ENCODE assay signal across 8 cellular contexts in the genomic region with DNA sequence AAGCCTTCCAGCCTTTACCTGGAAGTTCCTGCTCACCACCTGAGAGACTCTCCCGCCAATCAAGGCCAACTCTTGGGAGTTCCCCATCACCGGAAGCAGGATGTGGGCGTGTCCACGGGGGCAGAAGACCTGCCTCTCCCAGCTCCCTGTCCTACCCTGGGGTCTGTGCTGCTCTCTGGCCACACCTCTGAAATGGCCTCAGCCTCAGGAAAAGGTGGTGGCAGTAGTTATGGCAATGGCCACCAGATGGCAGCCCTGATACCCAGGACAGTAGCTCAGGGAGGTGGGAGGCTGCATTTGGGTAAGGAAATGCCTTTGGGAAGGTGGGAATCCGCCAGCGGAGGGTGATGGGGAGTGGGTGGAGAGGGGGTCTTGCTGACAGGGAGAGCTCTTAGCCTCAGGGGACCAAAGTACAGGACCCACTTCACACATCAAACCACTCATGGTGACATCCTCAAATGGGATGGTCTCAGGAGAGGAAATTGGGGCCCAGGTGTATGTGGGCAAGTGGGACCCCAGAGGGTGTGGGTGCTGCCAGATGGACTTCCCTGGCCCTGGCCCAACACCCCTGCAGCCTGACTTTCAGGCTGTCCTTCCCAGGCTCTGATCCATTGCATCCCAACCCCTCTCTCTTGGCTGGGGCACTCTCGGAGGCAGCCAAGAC. TPM values are rescaled to one million over a fixed set of nuclear protein-coding genes. Genes with fewer than 3 reads are reported as not detected.
DNase-seq lines count a peak whose midpoint lies in the region; ATAC-seq and TF ChIP-seq lines count a peak whose summit lies in the region.

No MANE protein-coding gene starts in this region.

- H3K27me3 ChIP-seq in HAP-1 (ENCODE audit: low read depth) = peaks cover 5% of the 10 kb centered on the region; the same call in 1 of the 2 replicates
- no peaks in the 10 kb centered on the region for H3K27me3 ChIP-seq in mammary epithelial cell (ENCODE audit: insufficient read depth, low read length)
- H3K27me3 ChIP-seq in kidney epithelial cell (ENCODE audit: control insufficient read depth, insufficient read depth, low read length) = peaks cover 72% of the 10 kb centered on the region

- H3K36me3 ChIP-seq in HAP-1 (replicated peaks) (no peaks in the 10 kb centered on the region), mammary epithelial cell (ENCODE audit: insufficient read depth, low read length) (no peaks in the 10 kb centered on the region), kidney epithelial cell (ENCODE audit: control insufficient read depth, insufficient read depth, low read length) (no peaks in the 10 kb centered on the region)

- H3K27ac ChIP-seq in mammary epithelial cell (ENCODE audit: insufficient read depth, low read depth, low read length) = no peak overlapping the region

- intact Hi-C loops in mammary epithelial cell (cut with micrococcal nuclease) = loop anchor here (1.0 kb wide), 1 partner anchor 47 kb away; no protein-coding TSS in a partner anchor

- CTCF ChIA-PET in mammary epithelial cell (lab: Charles Lee; ENCODE audit: low non-redundant PET) = interaction anchor here (0.6 to 3.4 kb wide), 7 partner anchors 11 to 182 kb away, joined by 3 to 53 read pairs (median 4); no protein-coding TSS in a partner anchor

- in situ Hi-C loops in HAP-1 (cut with MboI; ENCODE audit: low sequenced_read_pairs) = no loop called here
- in situ Hi-C loops in mammary epithelial cell (cut with MboI; ENCODE audit: low sequenced_read_pairs in 2 of 2) = loop anchor here in 1 of 2 donors (5.0 kb wide), 1 partner anchor 42 kb away; no protein-coding TSS in a partner anchor

- no TSS peak for BruUV-seq in mammary epithelial cell (replicated peaks; lab: Mats Ljungman, UMichigan)

- H2AFZ ChIP-seq in mammary epithelial cell (ENCODE audit: low read depth, low read length) = peak overlapping the region; percentile 45

- H3K4me1 ChIP-seq in HAP-1 (no peaks in the 10 kb centered on the region), mammary epithelial cell (ENCODE audit: insufficient read depth, low read length) (peaks cover 24% of the 10 kb centered on the region)

- H3K79me2 ChIP-seq in mammary epithelial cell (ENCODE audit: insufficient read depth, low read length) = no peaks in the 10 kb centered on the region

- peak; percentile 91 for TF ChIP-seq CTCF in WI38 (IDR thresholded peaks at IDR 0.05; ENCODE audit: low read depth, low read length)
- peak; percentile 95 for TF ChIP-seq CTCF in mammary epithelial cell (conservative IDR thresholded peaks at IDR 0.05 in 1 of 2, IDR thresholded peaks at IDR 0.05 in 1 of 2; ENCODE audit: extremely low read depth in 1 of 2, insufficient read depth in 1 of 2, low read depth in 1 of 2, low read length in 2 of 2)
- peak; percentile 85 for TF ChIP-seq CTCF in kidney epithelial cell (IDR thresholded peaks at IDR 0.05; ENCODE audit: insufficient read depth, low read length, poor library complexity, severe bottlenecking)

- no peaks in the 10 kb centered on the region for H4K20me1 ChIP-seq in mammary epithelial cell (ENCODE audit: insufficient read depth, low read length)

- H3K9me3 ChIP-seq in HAP-1 (no peaks in the 10 kb centered on the region), mammary epithelial cell (replicated peaks; ENCODE audit: insufficient read depth, low read length) (no peaks in the 10 kb centered on the region)

- ATAC-seq in HG02588 (IDR thresholded peaks at IDR 0.05; ENCODE audit: unreplicated experiment) = no peak

- peak; percentile 81 for DNase-seq in Daoy (ENCODE audit: low read depth)
- DNase-seq in HAP-1 (ENCODE audit: low spot score in 2 of 2) = peak; percentile 81 to 93
- DNase-seq in NCI-H1930 (lab: John Stamatoyannopoulos, UW) = peak; percentile 27 to 36
- DNase-seq in mammary epithelial cell = peak; percentile 82
- no peak for DNase-seq in kidney epithelial cell (ENCODE audit: low read depth)
- DNase-seq in stimulated activated CD4-positive, alpha-beta T cell treated with anti-CD3 and anti-CD28 coated beads, Interleukin-4, amount 100 ng/mL, for 24 hours = peak; percentile 79

- no peak overlapping the region for H3K9ac ChIP-seq in mammary epithelial cell (ENCODE audit: insufficient read depth, low read length)

- 18% methylated on average over 7 of the region's 7 CpGs for WGBS in mammary epithelial cell (ENCODE audit: low coverage, missing lambda C conversion rate)

- H3K4me2 ChIP-seq in mammary epithelial cell (ENCODE audit: insufficient read depth, low read depth, low read length) = no peak overlapping the region

- dilution Hi-C loops in mammary epithelial cell (cut with HindIII; ENCODE audit: low sequenced_read_pairs) = no loop called here

- no peak overlapping the region for H3K4me3 ChIP-seq in HAP-1
- H3K4me3 ChIP-seq in WI38 (ENCODE audit: low read depth, low read length) = no peak overlapping the region
- no peak overlapping the region for H3K4me3 ChIP-seq in mammary epithelial cell (replicated peaks in 1 of 3; ENCODE audit: insufficient read depth in 1 of 3, low read depth in 2 of 3, low read length in 3 of 3)
- H3K4me3 ChIP-seq in kidney epithelial cell (ENCODE audit: low read depth, low read length) = no peak overlapping the region

RNA-seq across cellular contexts. Expression of gene KAZALD1, which starts 33.9 kb away (rescaled TPM):
- total RNA-seq in Daoy (2014; rRNA removed; shearing (Covaris generic)) = 3.0 and 12.2 TPM in 2 replicates
- total RNA-seq in mammary epithelial cell (1 to 10 TPM; 1.5 to 2.3 TPM), kidney epithelial cell (2.0 and 4.8 TPM in 2 replicates)
- 0.92 TPM for polyA plus RNA-seq in mammary epithelial cell
- not detected for polyA minus RNA-seq in mammary epithelial cell

RNA-seq across cellular contexts. Expression of gene TLX1, which starts 35.4 kb away (rescaled TPM):
- 0.06 TPM in 1 of 2 replicates, not detected in the other for total RNA-seq in Daoy (2014; rRNA removed; shearing (Covaris generic))
- total RNA-seq in mammary epithelial cell (not detected), kidney epithelial cell (not detected in 2 replicates)
- not detected for polyA plus RNA-seq in mammary epithelial cell
- not detected for polyA minus RNA-seq in mammary epithelial cell
